8 cellular contexts compared by ENCODE assay signal in the genomic region with DNA sequence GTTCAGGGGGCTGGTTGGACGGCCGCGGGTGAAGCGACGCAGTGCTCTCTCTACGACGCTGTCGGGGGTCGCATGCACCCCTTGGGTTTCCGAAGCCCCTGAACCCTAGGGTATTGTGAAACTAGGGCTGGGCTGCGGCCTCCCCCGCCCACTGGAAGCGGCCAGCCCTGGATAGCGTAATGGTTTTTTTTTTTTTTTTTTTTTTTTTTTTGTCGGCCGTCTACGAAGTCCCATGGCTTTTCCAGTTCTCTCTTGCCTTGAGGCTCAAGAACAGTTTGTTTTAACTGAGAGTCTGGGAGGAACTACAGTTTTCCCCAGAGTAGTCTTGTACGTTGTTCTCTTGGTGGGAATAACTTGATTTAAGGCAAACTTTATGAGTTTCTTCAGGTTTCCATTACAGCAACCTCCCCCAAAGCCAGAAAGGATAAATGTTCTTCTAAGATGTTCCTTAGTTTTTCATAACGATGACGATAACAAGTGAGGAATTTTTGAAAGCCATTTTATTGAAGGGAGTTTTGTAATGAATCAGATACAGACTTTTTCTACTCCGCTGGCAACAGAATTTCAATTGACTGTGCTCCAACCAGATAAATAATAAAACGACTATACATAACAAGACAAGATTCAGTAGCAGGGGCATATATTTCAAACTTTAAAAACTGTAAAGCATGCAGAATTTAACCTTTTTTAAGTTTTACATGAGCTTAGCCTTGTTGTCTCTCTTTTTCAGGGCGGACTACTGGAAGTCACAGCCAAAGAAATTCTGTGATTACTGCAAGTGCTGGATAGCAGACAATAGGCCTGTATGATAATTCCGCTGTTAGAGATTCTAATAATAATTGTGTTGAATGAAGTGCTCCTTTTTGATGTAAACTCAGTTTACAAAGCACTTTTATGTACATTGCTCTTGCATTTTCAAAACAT. TPM values are rescaled to one million over a fixed set of nuclear protein-coding genes. Genes with fewer than 3 reads are reported as not detected.
A peak's percentile ranks its signal among the peaks of the same experiment; 100 is the strongest.
DNase-seq lines count a peak whose midpoint lies in the region; ATAC-seq, FAIRE-seq and TF ChIP-seq lines count a peak whose summit lies in the region.

No MANE protein-coding gene starts in this region.

- WGBS in GM12878 (ENCODE audit: insufficient coverage, insufficient replicate concordance, low lambda C conversion rate, missing lambda C conversion rate) = 9% methylated on average over 21 of the region's 24 CpGs
- 3 to 4% (median 4%) methylated on average over 23 to 24 of the region's 24 CpGs for WGBS in small intestine, 3 donors

- H3K4me1 Mint-ChIP-seq in activated T-cell treated with anti-CD3 and anti-CD28 coated beads, Interleukin-2, amount 50 U/mL, for 24 hours (ENCODE audit: low read depth) = peaks cover 55% of the 10 kb centered on the region

- no peaks in the 10 kb centered on the region for H3K9me3 ChIP-seq in GM12878 (replicated peaks; ENCODE audit: control insufficient read depth, insufficient read depth, low read length)
- no peaks in the 10 kb centered on the region for H3K9me3 ChIP-seq in iPS-15b (ENCODE audit: control insufficient read depth, insufficient read depth, low read length)
- no peaks in the 10 kb centered on the region for H3K9me3 ChIP-seq in small intestine (ENCODE audit: control insufficient read depth, low read depth)

- CTCF ChIA-PET in GM12878 (lab: Yijun Ruan, JAX) = interaction anchor here (0.6 to 2.7 kb wide), 7 partner anchors 8 to 141 kb away, joined by 3 to 15 read pairs (median 4); no protein-coding TSS in a partner anchor

- H3K4me3 ChIP-seq in NB4 (ENCODE audit: low read depth, low read length) (peak overlapping the region; percentile 90), GM12878 (peak overlapping the region; percentile 94), iPS-15b (ENCODE audit: low read depth, low read length) (peak overlapping the region; percentile 97), small intestine (ENCODE audit: low read depth in 1 of 2, low read length in 2 of 2) (peak overlapping the region; percentile 69 to 79)

- H3K27ac ChIP-seq in GM12878 (ENCODE audit: control insufficient read depth, insufficient read depth) (peak overlapping the region; percentile 96), small intestine (ENCODE audit: low read depth in 1 of 2, low read length in 1 of 2) (peak overlapping the region; percentile 87 to 100)

- TF ChIP-seq POLR2A in NB4 (IDR thresholded peaks at IDR 0.05; ENCODE audit: extremely low read depth, insufficient read length) (no peak), GM12878 (IDR thresholded peaks at IDR 0.05; ENCODE audit: low read depth, low read length) (no peak)

- H3K4me1 ChIP-seq in GM12878 (ENCODE audit: control insufficient read depth, insufficient read depth, low read length) = peaks cover 3% of the 10 kb centered on the region; the same call in 1 of the 2 replicates
- H3K4me1 ChIP-seq in iPS-15b (ENCODE audit: control insufficient read depth, insufficient read depth, low read length) = peaks cover 3% of the 10 kb centered on the region
- peaks cover 0 to 11% of the 10 kb centered on the region in 2 donors for H3K4me1 ChIP-seq in small intestine (ENCODE audit: control insufficient read depth in 2 of 2, insufficient read depth in 1 of 2, low read depth in 1 of 2, low read length in 1 of 2)

- H3K9ac ChIP-seq in GM12878 (ENCODE audit: control insufficient read depth, insufficient read depth, low read length) (peak overlapping the region; percentile 94), iPS-15b (ENCODE audit: low read depth, low read length) (peak overlapping the region; percentile 87)

- DNase-seq in activated T-cell treated with anti-CD3 and anti-CD28 coated beads, Interleukin-2, amount 50 U/mL, for 24 hours = no peak
- DNase-seq in activated T-cell treated with anti-CD3 and anti-CD28 coated beads, Interleukin-2, amount 50 U/mL, for 48 hours = no peak
- DNase-seq in NB4 (ENCODE audit: low read depth) (peak; percentile 15), GM12878 (ENCODE audit: low read depth, low spot score) (no peak), small intestine (peak; percentile 30)
- no peak for DNase-seq in activated CD8-positive, alpha-beta memory T cell treated with anti-CD3 and anti-CD28 coated beads, Interleukin-2, amount 50 U/mL, for 4 hours

- H3K36me3 ChIP-seq in GM12878 (ENCODE audit: control insufficient read depth in 2 of 2, insufficient read depth in 2 of 2, low read length in 1 of 2) (peaks cover 0 to 3% of the 10 kb centered on the region in 2 experiments; a peak in 2 of 4 replicates), iPS-15b (ENCODE audit: control insufficient read depth, insufficient read depth, low read length) (peaks cover 8% of the 10 kb centered on the region), small intestine (ENCODE audit: control insufficient read depth in 2 of 2, insufficient read depth in 2 of 2, low read length in 2 of 2) (peaks cover 0 to under 1% of the 10 kb centered on the region in 2 donors)

- no peaks in the 10 kb centered on the region for H3K9me3 Mint-ChIP-seq in activated T-cell treated with anti-CD3 and anti-CD28 coated beads, Interleukin-2, amount 50 U/mL, for 24 hours

- H3K36me3 Mint-ChIP-seq in activated T-cell treated with anti-CD3 and anti-CD28 coated beads, Interleukin-2, amount 50 U/mL, for 24 hours (ENCODE audit: low read depth) = peaks cover 73% of the 10 kb centered on the region

- H4K20me1 ChIP-seq in GM12878 (ENCODE audit: control insufficient read depth, insufficient read depth) = no peaks in the 10 kb centered on the region

- in situ Hi-C loops in GM12878 (cut with MboI) = no loop called here

- SMC1A ChIA-PET in GM12878 (lab: Charles Lee; ENCODE audit: uncharacterized antibody, unreplicated experiment) = interaction anchor here (0.6 to 2.5 kb wide), 5 partner anchors 26 to 90 kb away, joined by 3 to 8 read pairs (median 3); no protein-coding TSS in a partner anchor

- H3K27ac Mint-ChIP-seq in activated T-cell treated with anti-CD3 and anti-CD28 coated beads, Interleukin-2, amount 50 U/mL, for 24 hours = peak overlapping the region; percentile 100

- TF ChIP-seq CTCF in NB4 (IDR thresholded peaks at IDR 0.05; ENCODE audit: low read depth, low read length) = no peak
- TF ChIP-seq CTCF in GM12878 (IDR thresholded peaks at IDR 0.05 in 2 of 3, conservative IDR thresholded peaks at IDR 0.05 in 1 of 3; ENCODE audit: control insufficient read depth in 2 of 3, extremely low read depth in 1 of 3, insufficient read depth in 1 of 3, low read depth in 3 of 3, low read length in 3 of 3) = no peak

- TF ChIP-seq RAD21 in GM12878 (IDR thresholded peaks at IDR 0.05; ENCODE audit: insufficient read depth, low read depth, low read length) = no peak

- TSS peak; percentile 62 for BruUV-seq in GM12878 (replicated peaks; lab: Mats Ljungman, UMichigan)

- peak overlapping the region; percentile 94 for H3K4me2 ChIP-seq in GM12878 (ENCODE audit: control insufficient read depth, insufficient read depth)

- ATAC-seq in HG02623 (IDR thresholded peaks at IDR 0.05; ENCODE audit: unreplicated experiment) (peak; percentile 28), GM12878 (peak; percentile 38)

- peak overlapping the region; percentile 100 for H3K4me3 Mint-ChIP-seq in activated T-cell treated with anti-CD3 and anti-CD28 coated beads, Interleukin-2, amount 50 U/mL, for 24 hours

- H2AFZ ChIP-seq in GM12878 (ENCODE audit: control insufficient read depth, low read depth, low read length) = peak overlapping the region; percentile 99

- H3K27me3 Mint-ChIP-seq in activated T-cell treated with anti-CD3 and anti-CD28 coated beads, Interleukin-2, amount 50 U/mL, for 24 hours = no peaks in the 10 kb centered on the region

- FAIRE-seq in GM12878 (lab: Jason Lieb, UNC) (peak; percentile 23), small intestine (lab: Jason Lieb, UNC) (no peak)

- POLR2A ChIA-PET in GM12878 (lab: Charles Lee) = interaction anchor here (0.6 to 4.3 kb wide), 3 partner anchors 44 to 156 kb away, joined by 3 to 23 read pairs (median 3); a partner anchor contains a TSS

- TF ChIP-seq EP300 in GM12878 (IDR thresholded peaks at IDR 0.05; ENCODE audit: borderline replicate concordance in 1 of 2, control insufficient read depth in 1 of 2, low read depth in 2 of 2, low read length in 2 of 2) = no peak

- H3K27me3 ChIP-seq in GM12878 (replicated peaks in 1 of 2; ENCODE audit: control insufficient read depth in 2 of 2, insufficient read depth in 2 of 2, low read length in 1 of 2) (no peaks in the 10 kb centered on the region), iPS-15b (ENCODE audit: control insufficient read depth, insufficient read depth, low read length) (no peaks in the 10 kb centered on the region), small intestine (ENCODE audit: control insufficient read depth in 2 of 2, insufficient read depth in 2 of 2, low read length in 2 of 2) (no peaks in the 10 kb centered on the region)

- RAD21 ChIA-PET in GM12878 (lab: Charles Lee; ENCODE audit: unreplicated experiment) = interaction anchor here (0.5 to 2.9 kb wide), 8 partner anchors 9 to 280 kb away, joined by 3 to 10 read pairs (median 4); no protein-coding TSS in a partner anchor

- H3K79me2 ChIP-seq in GM12878 (ENCODE audit: control insufficient read depth, insufficient read depth, low read length) = peaks cover 65% of the 10 kb centered on the region

- intact Hi-C loops in GM12878 (cut with micrococcal nuclease; ENCODE audit: unreplicated experiment) = loop anchor here (2.0 to 5.0 kb wide), 5 partner anchors 43 to 249 kb away; a partner anchor contains a TSS

RNA-seq across cellular contexts. Expression of a gene that starts 0.9 kb away (rescaled TPM):
- 8.1 and 8.3 TPM in 2 replicates for total RNA-seq in GM12878 (2013; cell fraction: nucleolus; rRNA removed)
- total RNA-seq in GM12878 (2014; rRNA removed) (7.4 and 11.8 TPM in 2 replicates), GM12878 (2014; rRNA removed; fragmentation: Illumina TruSeq; extraction: Trizol) (16.3 and 16.9 TPM in 2 replicates), GM12878 (2021) (8.3 and 8.8 TPM in 2 replicates)
- polyA plus RNA-seq in GM12878 (2011; ENCODE audit: low read depth) = 6.1 TPM
- polyA plus RNA-seq in GM12878 (2011; rRNA removed) (15.9 and 26.4 TPM in 2 replicates), GM12878 (2014; fragmentation: Illumina TruSeq; extraction: Trizol) (21.6 and 23.3 TPM in 2 replicates), GM12878 (2014; fragmentation: Nextera tagmentation; extraction: Ambion mirVana) (10 to 100 TPM in 1 of 2 experiments, 1 to 10 TPM in 1; 9.7 to 12.5 TPM), GM12878 (2014; rRNA removed) (9.7 and 13.2 TPM in 2 replicates), GM12878 (2016; fragmentation: Nextera tagmentation; extraction: Ambion mirVana) (10 to 100 TPM; 15.3 to 16.1 TPM), small intestine (10 to 100 TPM in 2 of 3 donors, 1 to 10 TPM in 1; 9.1 to 13.9 (median 12.2) TPM)
- 4.3 and 4.4 TPM in 2 replicates for polyA plus RNA-seq in GM12878 (2011; cell fraction: cytosol; rRNA removed)
- polyA plus RNA-seq in GM12878 (2011; cell fraction: nucleus; rRNA removed) = 8.1 and 10.3 TPM in 2 replicates
- 9.5 and 12.1 TPM in 2 replicates for polyA plus RNA-seq in GM12878 (2012)
- polyA minus RNA-seq in GM12878 (2011; rRNA and poly(A)+ RNA removed) = 2.6 and 2.9 TPM in 2 replicates
- 3.3 and 3.7 TPM in 2 replicates for polyA minus RNA-seq in GM12878 (2011; cell fraction: cytosol; rRNA and poly(A)+ RNA removed)
- polyA minus RNA-seq in GM12878 (2011; cell fraction: nucleus; rRNA and poly(A)+ RNA removed) = 2.3 and 5.4 TPM in 2 replicates

RNA-seq across cellular contexts. Expression of a gene that starts 43.1 kb away (rescaled TPM):
- 78.0 and 86.2 TPM in 2 replicates for total RNA-seq in GM12878 (2013; cell fraction: nucleolus; rRNA removed)
- total RNA-seq in GM12878 (2014; rRNA removed) (45.7 and 49.2 TPM in 2 replicates), GM12878 (2014; rRNA removed; fragmentation: Illumina TruSeq; extraction: Trizol) (55.1 and 59.4 TPM in 2 replicates), GM12878 (2021) (70.5 and 74.2 TPM in 2 replicates)
- 22.7 TPM for polyA plus RNA-seq in GM12878 (2011; ENCODE audit: low read depth)
- polyA plus RNA-seq in GM12878 (2011; rRNA removed) (83.5 and 97.6 TPM in 2 replicates), GM12878 (2014; fragmentation: Illumina TruSeq; extraction: Trizol) (91.6 and 118 TPM in 2 replicates), GM12878 (2014; fragmentation: Nextera tagmentation; extraction: Ambion mirVana) (10 to 100 TPM; 43.3 to 43.5 TPM), GM12878 (2014; rRNA removed) (46.8 and 47.9 TPM in 2 replicates), GM12878 (2016; fragmentation: Nextera tagmentation; extraction: Ambion mirVana) (10 to 100 TPM; 56.2 to 64.0 TPM), small intestine (10 to 100 TPM; 34.3 to 40.8 (median 38.0) TPM)
- 55.7 and 60.5 TPM in 2 replicates for polyA plus RNA-seq in GM12878 (2011; cell fraction: cytosol; rRNA removed)
- polyA plus RNA-seq in GM12878 (2011; cell fraction: nucleus; rRNA removed) = 49.6 and 50.3 TPM in 2 replicates
- 35.2 and 60.8 TPM in 2 replicates for polyA plus RNA-seq in GM12878 (2012)
- polyA minus RNA-seq in GM12878 (2011; rRNA and poly(A)+ RNA removed) = 93.0 and 151 TPM in 2 replicates
- 33.3 and 41.4 TPM in 2 replicates for polyA minus RNA-seq in GM12878 (2011; cell fraction: cytosol; rRNA and poly(A)+ RNA removed)
- 49.9 and 69.4 TPM in 2 replicates for polyA minus RNA-seq in GM12878 (2011; cell fraction: nucleus; rRNA and poly(A)+ RNA removed)

Comparison
In these comparisons a context has a peak if more than half of its experiments do, and no peak if none do; other contexts are left out.
1. DNase-seq: peak in NB4 (single experiment) and small intestine (single experiment); none in activated T-cell treated with anti-CD3 and anti-CD28 coated beads, Interleukin-2, amount 50 U/mL, for 24 hours (single experiment), activated T-cell treated with anti-CD3 and anti-CD28 coated beads, Interleukin-2, amount 50 U/mL, for 48 hours (0 of 2), GM12878 (single experiment) and activated CD8-positive, alpha-beta memory T cell treated with anti-CD3 and anti-CD28 coated beads, Interleukin-2, amount 50 U/mL, for 4 hours (single experiment).
2. Peak in every context shown above with its lines, with median percentiles within 50 percentile points of each other: H3K4me3 ChIP-seq.